In the genomic region with DNA sequence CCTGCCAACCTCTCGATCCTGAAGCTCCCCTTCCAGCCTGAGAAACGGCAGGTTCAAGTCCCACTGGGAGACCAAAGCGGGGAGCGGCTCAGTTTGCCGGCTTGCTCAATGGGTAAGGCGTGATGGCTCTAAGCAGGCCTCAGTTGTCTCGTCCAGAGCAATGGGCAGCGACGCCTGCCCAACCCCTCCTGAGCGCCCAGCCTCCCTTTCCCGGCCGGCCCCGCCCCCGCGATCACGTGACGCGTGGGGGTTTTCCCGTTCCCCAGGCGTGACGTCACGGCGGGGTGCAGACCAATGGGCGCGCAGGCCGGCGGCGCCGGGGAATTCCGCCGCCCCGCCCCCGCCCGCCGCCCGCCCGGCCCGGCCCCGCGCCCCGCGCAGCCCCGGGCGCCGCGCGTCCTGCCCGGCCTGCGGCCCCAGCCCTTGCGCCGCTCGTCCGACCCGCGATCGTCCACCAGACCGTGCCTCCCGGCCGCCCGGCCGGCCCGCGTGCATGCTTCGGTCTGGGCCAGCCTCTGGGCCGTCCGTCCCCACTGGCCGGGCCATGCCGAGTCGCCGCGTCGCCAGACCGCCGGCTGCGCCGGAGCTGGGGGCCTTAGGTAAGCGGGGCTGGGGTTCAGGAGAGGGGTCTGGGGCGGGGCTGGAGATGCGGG, we compare ENCODE assay signal across 8 cellular contexts. TPM values are rescaled to one million over a fixed set of nuclear protein-coding genes. Genes with fewer than 3 reads are reported as not detected.
A peak's percentile ranks its signal among the peaks of the same experiment; 100 is the strongest.
DNase-seq lines count a peak whose midpoint lies in the region; ATAC-seq and TF ChIP-seq lines count a peak whose summit lies in the region.

A gene with protein sequence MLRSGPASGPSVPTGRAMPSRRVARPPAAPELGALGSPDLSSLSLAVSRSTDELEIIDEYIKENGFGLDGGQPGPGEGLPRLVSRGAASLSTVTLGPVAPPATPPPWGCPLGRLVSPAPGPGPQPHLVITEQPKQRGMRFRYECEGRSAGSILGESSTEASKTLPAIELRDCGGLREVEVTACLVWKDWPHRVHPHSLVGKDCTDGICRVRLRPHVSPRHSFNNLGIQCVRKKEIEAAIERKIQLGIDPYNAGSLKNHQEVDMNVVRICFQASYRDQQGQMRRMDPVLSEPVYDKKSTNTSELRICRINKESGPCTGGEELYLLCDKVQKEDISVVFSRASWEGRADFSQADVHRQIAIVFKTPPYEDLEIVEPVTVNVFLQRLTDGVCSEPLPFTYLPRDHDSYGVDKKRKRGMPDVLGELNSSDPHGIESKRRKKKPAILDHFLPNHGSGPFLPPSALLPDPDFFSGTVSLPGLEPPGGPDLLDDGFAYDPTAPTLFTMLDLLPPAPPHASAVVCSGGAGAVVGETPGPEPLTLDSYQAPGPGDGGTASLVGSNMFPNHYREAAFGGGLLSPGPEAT (plus strand): TSS at position 378 of the 653 bp plus-strand sequence. CDS start 116 bp downstream, at position 494.

- H3K27me3 ChIP-seq in kidney epithelial cell (ENCODE audit: control insufficient read depth, insufficient read depth, low read length) = no peaks in the 10 kb centered on the region

- CTCF ChIA-PET in AG04449 (lab: Yijun Ruan, JAX) = interaction anchor here (0.6 to 4.0 kb wide), 5 partner anchors 9 to 218 kb away, joined by 3 to 24 read pairs (median 6); no protein-coding TSS in a partner anchor

- H3K4me3 ChIP-seq in AG04449 (ENCODE audit: low read depth, low read length) (peak within 1 kb of the TSS; percentile 76), kidney epithelial cell (ENCODE audit: low read depth, low read length) (peak within 1 kb of the TSS; percentile 88)

- no peak for TF ChIP-seq CTCF in AG04449 (IDR thresholded peaks at IDR 0.05; ENCODE audit: insufficient read depth, low read length, missing control alignments)
- no peak for TF ChIP-seq CTCF in kidney epithelial cell (IDR thresholded peaks at IDR 0.05; ENCODE audit: insufficient read depth, low read length, poor library complexity, severe bottlenecking)

- POLR2A ChIA-PET in AG04449 (lab: Yijun Ruan, JAX) = interaction anchor here (0.5 to 1.3 kb wide), 2 partner anchors 32 to 37 kb away, joined by 3 read pairs; partner anchors contain the start of gene CLASRP

- DNase-seq in AG04449 (ENCODE audit: low read depth, low spot score) (peak; percentile 34), NCI-H2227 (lab: John Stamatoyannopoulos, UW; ENCODE audit: unreplicated experiment) (peak; percentile 92), cerebellar cortex (ENCODE audit: low spot score) (peak; percentile 73), kidney epithelial cell (ENCODE audit: low read depth) (peak; percentile 44)
- DNase-seq in activated CD4-positive, alpha-beta T cell treated with anti-CD3 and anti-CD28 coated beads for 1 hour = peak; percentile 94
- peak; percentile 95 to 99 for DNase-seq in stimulated activated CD4-positive, alpha-beta T cell treated with anti-CD3 and anti-CD28 coated beads, Interleukin-15, amount 100 ng/mL, for 1 hour (ENCODE audit: low read depth in 1 of 2, low spot score in 1 of 2)

- peak; percentile 36 for ATAC-seq in GM18873 (IDR thresholded peaks at IDR 0.05; ENCODE audit: low FRiP score, unreplicated experiment)
- ATAC-seq in HG03135 (IDR thresholded peaks at IDR 0.05; ENCODE audit: unreplicated experiment) = peak; percentile 49

- peaks cover 1% of the 10 kb centered on the region for H3K36me3 ChIP-seq in kidney epithelial cell (ENCODE audit: control insufficient read depth, insufficient read depth, low read length)

RNA-seq across cellular contexts. Expression of the gene that starts here (rescaled TPM):
- 60.0 and 76.7 TPM in 2 replicates for total RNA-seq in kidney epithelial cell

Comparison
In these comparisons a context has a peak if more than half of its experiments do, and no peak if none do; other contexts are left out.
1. Peak in every context shown above with its lines: DNase-seq, ATAC-seq and H3K4me3 ChIP-seq.
2. DNase-seq: peak in every context shown above with its lines; median percentile 97 in stimulated activated CD4-positive, alpha-beta T cell treated with anti-CD3 and anti-CD28 coated beads, Interleukin-15, amount 100 ng/mL, for 1 hour; 94 in activated CD4-positive, alpha-beta T cell treated with anti-CD3 and anti-CD28 coated beads for 1 hour; 92 in NCI-H2227; 73 in cerebellar cortex; 44 in kidney epithelial cell; 34 in AG04449.